ENCODE assay signal across 10 cellular contexts in the genomic region with DNA sequence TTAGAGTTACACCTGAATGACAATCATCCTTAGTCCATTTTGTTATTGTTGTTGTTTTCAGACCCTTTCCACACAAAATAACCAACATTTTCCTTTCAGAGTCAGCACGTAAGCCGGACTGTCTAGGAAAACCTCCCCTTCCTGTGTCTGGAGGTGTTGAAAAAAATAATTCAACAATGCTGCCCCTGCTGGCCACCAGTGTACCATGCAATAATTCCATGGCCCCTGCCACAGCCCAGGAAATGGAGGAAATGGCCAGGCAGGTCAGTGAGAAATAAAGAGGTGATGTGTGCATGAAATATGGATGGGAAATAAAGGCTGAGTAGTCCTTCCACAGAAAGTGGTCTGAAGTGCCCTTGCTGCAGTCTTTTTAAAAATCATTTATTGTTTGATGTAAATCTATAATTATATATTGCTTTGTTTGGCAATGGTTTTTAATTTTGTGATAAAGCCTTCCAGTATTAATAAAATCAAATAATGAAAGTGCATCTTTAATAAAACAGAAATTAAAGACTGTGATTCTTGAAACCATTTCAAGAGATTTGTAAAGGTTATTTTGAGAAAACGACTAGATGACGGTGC.
DNase-seq lines count a peak whose midpoint lies in the region; ATAC-seq and TF ChIP-seq lines count a peak whose summit lies in the region.
"Had no signal": no experiment of that assay in that cellular context is flagged by ENCODE, and none has a peak within 500 bp of the region (broad histone marks: within the 10 kb centered on the region; RNA-seq: fewer than 3 reads in every experiment).

No MANE protein-coding gene starts in this region.

- POLR2A ChIA-PET in HEK293T (lab: Yijun Ruan, JAX): no interaction called here
- POLR2A ChIA-PET in CD4-positive, alpha-beta T cell (lab: Charles Lee): no interaction called here

- H3K27me3 Mint-ChIP-seq in CD4-positive, alpha-beta T cell: no peaks in the 10 kb centered on the region
- no peaks in the 10 kb centered on the region for H3K27me3 Mint-ChIP-seq in activated T-cell treated with anti-CD3 and anti-CD28 coated beads, Interleukin-2, amount 50 U/mL, for 4 hours (ENCODE audit: low read depth)
- H3K27me3 Mint-ChIP-seq: activated B cell treated with CpG ODN at 0.5 μM for 24 hours had no signal

- H3K36me3 ChIP-seq in RWPE2 (ENCODE audit: low read depth) (no peaks in the 10 kb centered on the region), kidney epithelial cell (ENCODE audit: control insufficient read depth, insufficient read depth, low read length) (no peaks in the 10 kb centered on the region)
- H3K36me3 ChIP-seq: BLaER1 had no signal

- peak; percentile 54 for TF ChIP-seq CTCF in RWPE2 (IDR thresholded peaks at IDR 0.05; ENCODE audit: poor library complexity, severe bottlenecking)
- peak; percentile 45 for TF ChIP-seq CTCF in kidney epithelial cell (IDR thresholded peaks at IDR 0.05; ENCODE audit: insufficient read depth, low read length, poor library complexity, severe bottlenecking)
- no peak for TF ChIP-seq CTCF in CD4-positive, alpha-beta T cell (IDR thresholded peaks at IDR 0.05)

- H3K9me3 Mint-ChIP-seq in CD4-positive, alpha-beta T cell: peaks cover 2% of the 10 kb centered on the region
- H3K9me3 Mint-ChIP-seq in activated T-cell treated with anti-CD3 and anti-CD28 coated beads, Interleukin-2, amount 50 U/mL, for 4 hours: no peaks in the 10 kb centered on the region
- H3K9me3 Mint-ChIP-seq: activated B cell treated with CpG ODN at 0.5 μM for 24 hours had no signal

- H3K4me3 ChIP-seq in RWPE2 (ENCODE audit: severe bottlenecking): no peak overlapping the region
- H3K4me3 ChIP-seq in kidney epithelial cell (ENCODE audit: low read depth, low read length): no peak overlapping the region
- H3K4me3 ChIP-seq: BLaER1 had no signal

- no peak overlapping the region for H3K27ac Mint-ChIP-seq in CD4-positive, alpha-beta T cell
- H3K27ac Mint-ChIP-seq: activated B cell treated with CpG ODN at 0.5 μM for 24 hours had no signal

- H3K9me3 ChIP-seq in RWPE2 (ENCODE audit: severe bottlenecking): no peaks in the 10 kb centered on the region
- no peaks in the 10 kb centered on the region for H3K9me3 ChIP-seq in CD4-positive, alpha-beta T cell (ENCODE audit: control insufficient read depth, low read length)
- H3K9me3 ChIP-seq: BLaER1 had no signal

- ATAC-seq in RWPE2 (ENCODE audit: low read depth): no peak
- ATAC-seq in CD4-positive, alpha-beta T cell (ENCODE audit: poor library complexity): no peak
- ATAC-seq in activated T-cell treated with anti-CD3 and anti-CD28 coated beads, Interleukin-2, amount 50 U/mL, for 4 hours: no peak

- no peak overlapping the region for H3K27ac ChIP-seq in RWPE2 (ENCODE audit: poor library complexity, severe bottlenecking)
- no peak overlapping the region for H3K27ac ChIP-seq in CD4-positive, alpha-beta T cell (ENCODE audit: low read depth, low read length)
- H3K27ac ChIP-seq: BLaER1 had no signal

- no peaks in the 10 kb centered on the region for H3K4me1 Mint-ChIP-seq in CD4-positive, alpha-beta T cell (ENCODE audit: low read depth)
- no peaks in the 10 kb centered on the region for H3K4me1 Mint-ChIP-seq in activated T-cell treated with anti-CD3 and anti-CD28 coated beads, Interleukin-2, amount 50 U/mL, for 4 hours (ENCODE audit: low read depth)
- H3K4me1 Mint-ChIP-seq: activated B cell treated with CpG ODN at 0.5 μM for 24 hours had no signal

- no peaks in the 10 kb centered on the region for H3K27me3 ChIP-seq in RWPE2 (ENCODE audit: insufficient read depth, poor library complexity, severe bottlenecking)
- no peaks in the 10 kb centered on the region for H3K27me3 ChIP-seq in kidney epithelial cell (ENCODE audit: control insufficient read depth, insufficient read depth, low read length)
- no peaks in the 10 kb centered on the region for H3K27me3 ChIP-seq in CD4-positive, alpha-beta T cell (ENCODE audit: control insufficient read depth, insufficient read depth, low read length)
- H3K27me3 ChIP-seq: BLaER1 had no signal

- CTCF ChIA-PET in HEK293T (lab: Yijun Ruan, JAX): no interaction called here
- CTCF ChIA-PET in CD4-positive, alpha-beta T cell (lab: Charles Lee): no interaction called here

- no peak overlapping the region for H3K4me3 Mint-ChIP-seq in CD4-positive, alpha-beta T cell
- no peak overlapping the region for H3K4me3 Mint-ChIP-seq in activated T-cell treated with anti-CD3 and anti-CD28 coated beads, Interleukin-2, amount 50 U/mL, for 4 hours
- H3K4me3 Mint-ChIP-seq: activated B cell treated with CpG ODN at 0.5 μM for 24 hours had no signal

- peaks cover 45% of the 10 kb centered on the region for H3K4me1 ChIP-seq in RWPE2 (ENCODE audit: insufficient read depth, poor library complexity, severe bottlenecking)
- H3K4me1 ChIP-seq: BLaER1 had no signal

- intact Hi-C loops in CD4-positive, alpha-beta T cell (cut with DNase I, micrococcal nuclease): no loop called here

- DNase-seq in NCI-H1105 treated with DMSO at 0.1 percent for 48 hours (lab: John Stamatoyannopoulos, UW): peak; percentile 17
- DNase-seq in NCI-H1105 (lab: John Stamatoyannopoulos, UW): no peak
- DNase-seq in HEK293T (ENCODE audit: extremely low spot score): peak; percentile 47
- no peak for DNase-seq in RWPE2 (ENCODE audit: low spot score)
- DNase-seq in kidney epithelial cell (ENCODE audit: low read depth): no peak
- DNase-seq in CD4-positive, alpha-beta T cell: no peak
- DNase-seq in mesenteric fat pad (ENCODE audit: low spot score): no peak
- no peak for DNase-seq in activated T-cell treated with anti-CD3 and anti-CD28 coated beads, Interleukin-2, amount 50 U/mL, for 4 hours
- DNase-seq: activated B cell treated with CpG ODN at 0.5 μM for 24 hours had no signal

- no peaks in the 10 kb centered on the region for H3K36me3 Mint-ChIP-seq in CD4-positive, alpha-beta T cell (ENCODE audit: low read depth)
- H3K36me3 Mint-ChIP-seq in activated T-cell treated with anti-CD3 and anti-CD28 coated beads, Interleukin-2, amount 50 U/mL, for 4 hours (ENCODE audit: insufficient read depth): no peaks in the 10 kb centered on the region

TF ChIP-seq in HEK293T, 16 proteins besides CTCF, POLR2A, EP300 and RAD21:
- TF ChIP-seq SP1 (IDR thresholded peaks at IDR 0.05): no peak
- TF ChIP-seq, protein P1, sequence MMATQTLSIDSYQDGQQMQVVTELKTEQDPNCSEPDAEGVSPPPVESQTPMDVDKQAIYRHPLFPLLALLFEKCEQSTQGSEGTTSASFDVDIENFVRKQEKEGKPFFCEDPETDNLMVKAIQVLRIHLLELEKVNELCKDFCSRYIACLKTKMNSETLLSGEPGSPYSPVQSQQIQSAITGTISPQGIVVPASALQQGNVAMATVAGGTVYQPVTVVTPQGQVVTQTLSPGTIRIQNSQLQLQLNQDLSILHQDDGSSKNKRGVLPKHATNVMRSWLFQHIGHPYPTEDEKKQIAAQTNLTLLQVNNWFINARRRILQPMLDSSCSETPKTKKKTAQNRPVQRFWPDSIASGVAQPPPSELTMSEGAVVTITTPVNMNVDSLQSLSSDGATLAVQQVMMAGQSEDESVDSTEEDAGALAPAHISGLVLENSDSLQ (IDR thresholded peaks at IDR 0.05): no peak

Comparison
In these comparisons a context has a peak if more than half of its experiments do, and no peak if none do; other contexts are left out.
1. DNase-seq: peak in NCI-H1105 treated with DMSO at 0.1 percent for 48 hours (single experiment) and HEK293T (single experiment); none in NCI-H1105 (single experiment), RWPE2 (single experiment), kidney epithelial cell (single experiment), CD4-positive, alpha-beta T cell (0 of 10), mesenteric fat pad (single experiment) and activated T-cell treated with anti-CD3 and anti-CD28 coated beads, Interleukin-2, amount 50 U/mL, for 4 hours (single experiment).